ENCODE assay signal across 4 cellular contexts in genomic region chr22:23646526-23646925, GRCh38. TPM values are rescaled to one million over a fixed set of nuclear protein-coding genes. Genes with fewer than 3 reads are reported as not detected.
"Had no signal": no experiment of that assay in that cellular context is flagged by ENCODE, and none has a peak within 500 bp of the region (broad histone marks: within the 10 kb centered on the region; RNA-seq: fewer than 3 reads in every experiment).

No MANE protein-coding gene starts in this region.

RNA-seq across cellular contexts. Expression of gene DRICH1, which starts 14.4 kb away (rescaled TPM):
- total RNA-seq: ascending aorta, bronchial epithelial cell, cardiac muscle cell had no signal
- polyA plus RNA-seq: cardiac muscle cell had no signal

RNA-seq across cellular contexts. Expression of gene RGL4, which starts 44.3 kb away (rescaled TPM):
- total RNA-seq: ascending aorta, bronchial epithelial cell, cardiac muscle cell, WTC11 had no signal
